Comparison of ENCODE assay signal across 19 cellular contexts in genomic region chr10:122548699-122549098, GRCh38. TPM values are rescaled to one million over a fixed set of nuclear protein-coding genes. Genes with fewer than 3 reads are reported as not detected.
DNase-seq lines count a peak whose midpoint lies in the region; ATAC-seq and TF ChIP-seq lines count a peak whose summit lies in the region.
"Had no signal": no experiment of that assay in that cellular context is flagged by ENCODE, and none has a peak within 500 bp of the region (broad histone marks: within the 10 kb centered on the region; RNA-seq: fewer than 3 reads in every experiment).

No MANE protein-coding gene starts in this region.

- intact Hi-C loops in colonic mucosa (cut with DNase I) (no loop called here), mucosa of descending colon (cut with DNase I, micrococcal nuclease) (no loop called here), transverse colon (cut with DNase I; ENCODE audit: low total_unique reads) (no loop called here)

- H3K4me3 ChIP-seq in colonic mucosa (no peak overlapping the region), mucosa of descending colon (no peak overlapping the region), transverse colon (no peak overlapping the region)
- H3K4me3 ChIP-seq: A549 had no signal

- H3K27ac ChIP-seq in colonic mucosa (peak overlapping the region; percentile 55), transverse colon (peak overlapping the region in 3 of 4 donors; percentile 57)
- H3K27ac ChIP-seq: 22Rv1, A549 had no signal

- no peak for TF ChIP-seq POLR2A in transverse colon (IDR thresholded peaks at IDR 0.05)

- TF ChIP-seq CTCF in colonic mucosa (IDR thresholded peaks at IDR 0.05) (no peak), mucosa of descending colon (IDR thresholded peaks at IDR 0.05) (no peak), transverse colon (IDR thresholded peaks at IDR 0.05) (no peak)

- ATAC-seq in mucosa of descending colon (peak; percentile 76), GM19324 (IDR thresholded peaks at IDR 0.05; ENCODE audit: low FRiP score, unreplicated experiment) (no peak)
- ATAC-seq: A549, HCT116 had no signal

- H3K27me3 ChIP-seq in colonic mucosa = no peaks in the 10 kb centered on the region
- H3K27me3 ChIP-seq in transverse colon = no peaks in the 10 kb centered on the region

- no peak overlapping the region for H3K9ac ChIP-seq in colonic mucosa (ENCODE audit: low read depth in 2 of 2, low read length in 2 of 2)

- WGBS in transverse colon (ENCODE audit: low coverage in 1 of 2), 2 donors = 48 to 68% methylated on average over 6 of the region's 6 CpGs

- H3K36me3 ChIP-seq in colonic mucosa (no peaks in the 10 kb centered on the region), mucosa of descending colon (ENCODE audit: low read depth) (no peaks in the 10 kb centered on the region), transverse colon (no peaks in the 10 kb centered on the region)

- no peak for TF ChIP-seq EP300 in transverse colon (IDR thresholded peaks at IDR 0.05; ENCODE audit: low read depth)

- H3K9me3 ChIP-seq in colonic mucosa (no peaks in the 10 kb centered on the region), mucosa of descending colon (no peaks in the 10 kb centered on the region), transverse colon (no peaks in the 10 kb centered on the region)
- H3K9me3 ChIP-seq: A549 had no signal

- DNase-seq in NCI-H526 (lab: John Stamatoyannopoulos, UW) (peak; percentile 46 to 48), NCI-H526 treated with DMSO at 0.1 percent for 48 hours (lab: John Stamatoyannopoulos, UW) (no peak), colonic mucosa (no peak), mucosa of descending colon (peak in 1 of 3 donors; percentile 28), transverse colon (no peak), NCI-H2029 treated with DMSO at 0.1 percent for 48 hours (lab: John Stamatoyannopoulos, UW) (no peak), GF-D8 (lab: John Stamatoyannopoulos, UW) (no peak)
- DNase-seq: AML-193; CD4-positive, alpha-beta memory T cell; DMS153; DMS79; GDM1; GOT3; H7; HFFc6 had no signal

- in situ Hi-C loops in transverse colon (cut with MboI; ENCODE audit: low pct_ligation_motif_present in 1 of 4, low pct_unique_long_range_greater_than_20kb in 1 of 4, low sequenced_read_pairs in 3 of 4) = no loop called here

- H3K4me1 ChIP-seq in colonic mucosa (peaks cover 5% of the 10 kb centered on the region), mucosa of descending colon (ENCODE audit: low read depth) (peaks cover 28% of the 10 kb centered on the region), transverse colon (peaks cover 0 to 39% (median 13%) of the 10 kb centered on the region in 4 donors)
- H3K4me1 ChIP-seq: A549 had no signal

RNA-seq across cellular contexts. Expression of gene DMBT1, which starts 11.9 kb away (rescaled TPM):
- total RNA-seq in colonic mucosa = 100 to 1,000 TPM in 1 of 2 donors, 10 to 100 TPM in 1; 33.6 to 165 TPM
- total RNA-seq in mucosa of descending colon = 1,000 to 10,000 TPM in 1 of 3 donors, 100 to 1,000 TPM in 1, 10 to 100 TPM in 1; 37.2 to 2,543 (median 408) TPM
- 100 to 1,000 TPM in 1 of 4 donors, 10 to 100 TPM in 3; 42.2 to 124 (median 68.5) TPM for total RNA-seq in transverse colon
- total RNA-seq: CD4-positive, alpha-beta memory T cell had no signal

Comparison
In these comparisons a context has a peak if more than half of its experiments do, and no peak if none do; other contexts are left out.
1. DNase-seq: peak in NCI-H526 (2 of 2); none in NCI-H526 treated with DMSO at 0.1 percent for 48 hours (single experiment), colonic mucosa (single experiment), transverse colon (single experiment), NCI-H2029 treated with DMSO at 0.1 percent for 48 hours (single experiment) and GF-D8 (single experiment).